In the genomic region with DNA sequence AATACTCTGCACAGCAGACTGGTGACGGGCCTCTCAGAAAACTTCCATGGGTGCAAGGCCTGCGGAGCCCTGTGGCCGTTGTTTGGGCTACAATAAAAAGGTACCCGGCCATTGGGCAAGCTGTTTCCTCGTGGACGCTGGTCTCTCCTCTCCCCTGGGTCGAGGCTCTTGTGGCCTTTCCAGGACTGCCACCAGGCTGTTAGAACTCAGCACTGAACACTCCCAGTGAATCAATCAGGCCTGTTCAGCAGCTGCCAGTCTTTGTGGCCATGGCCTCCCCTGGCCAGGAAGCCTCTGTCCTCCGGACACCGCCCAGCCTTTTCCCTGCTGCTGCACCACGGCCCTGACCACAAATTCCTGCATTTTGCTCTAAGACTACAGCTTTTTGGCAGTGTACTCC, we compare ENCODE assay signal across 20 cellular contexts. TPM values are rescaled to one million over a fixed set of nuclear protein-coding genes. Genes with fewer than 3 reads are reported as not detected.
DNase-seq lines count a peak whose midpoint lies in the region; ATAC-seq and TF ChIP-seq lines count a peak whose summit lies in the region.
"Had no signal": no experiment of that assay in that cellular context is flagged by ENCODE, and none has a peak within 500 bp of the region (broad histone marks: within the 10 kb centered on the region; RNA-seq: fewer than 3 reads in every experiment).

No MANE protein-coding gene starts in this region.

- TF ChIP-seq EP300 in sigmoid colon (IDR thresholded peaks at IDR 0.05) = no peak

- H3K9me3 ChIP-seq in RWPE2 (ENCODE audit: severe bottlenecking) = no peaks in the 10 kb centered on the region
- H3K9me3 ChIP-seq in left lung = peaks cover 0 to 2% of the 10 kb centered on the region in 2 donors
- no peaks in the 10 kb centered on the region for H3K9me3 ChIP-seq in sigmoid colon
- no peaks in the 10 kb centered on the region for H3K9me3 ChIP-seq in A673 (ENCODE audit: low read depth, low read length, poor library complexity, severe bottlenecking)
- H3K9me3 ChIP-seq in MG63 = no peaks in the 10 kb centered on the region

- H3K27ac ChIP-seq in RWPE2 (ENCODE audit: poor library complexity, severe bottlenecking) = no peak overlapping the region
- peak overlapping the region; percentile 53 for H3K27ac ChIP-seq in caudate nucleus (ENCODE audit: low read depth, low read length)
- no peak overlapping the region for H3K27ac ChIP-seq in left lung
- H3K27ac ChIP-seq in sigmoid colon = no peak overlapping the region
- no peak overlapping the region for H3K27ac ChIP-seq in A673 (ENCODE audit: low read depth, low read length, poor library complexity, severe bottlenecking)
- H3K27ac ChIP-seq: RWPE1 had no signal

- BruUV-seq in A673 (replicated peaks; lab: Mats Ljungman, UMichigan) = no TSS peak

- DNase-seq in RWPE2 (ENCODE audit: low spot score) (peak; percentile 34), caudate nucleus (lab: John Stamatoyannopoulos, UW) (peak in 8 of 61 donors; percentile 25 to 50 (median 35)), left lung (peak; percentile 25 to 46), sigmoid colon (peak; percentile 43), NCI-H2029 (lab: John Stamatoyannopoulos, UW) (no peak), A673 (ENCODE audit: low spot score) (no peak), MG63 (no peak), NCI-H2171 (lab: John Stamatoyannopoulos, UW) (no peak)
- DNase-seq: CD8-positive, alpha-beta memory T cell; KBM-7; NCI-H1105 treated with DMSO at 0.1 percent for 48 hours; NCI-H1694 treated with DMSO at 0.1 percent for 48 hours; NCI-H2107; NCI-H2227 treated with DMSO at 0.1 percent for 48 hours; NCI-H510A treated with DMSO at 0.1 percent for 48 hours; NCI-H774; OCI-M1 had no signal

- TF ChIP-seq CTCF in RWPE2 (IDR thresholded peaks at IDR 0.05; ENCODE audit: poor library complexity, severe bottlenecking) = no peak
- no peak for TF ChIP-seq CTCF in left lung (IDR thresholded peaks at IDR 0.05)
- no peak for TF ChIP-seq CTCF in sigmoid colon (IDR thresholded peaks at IDR 0.05)
- no peak for TF ChIP-seq CTCF in A673 (conservative IDR thresholded peaks at IDR 0.05; ENCODE audit: low read depth, low read length)

- WGBS in sigmoid colon, 2 donors = 66 to 76% methylated on average over 10 of the region's 10 CpGs

- POLR2A ChIA-PET in A673 (lab: Charles Lee; ENCODE audit: low non-redundant PET) = no interaction called here

- no peaks in the 10 kb centered on the region for H3K27me3 ChIP-seq in RWPE2 (ENCODE audit: insufficient read depth, poor library complexity, severe bottlenecking)
- H3K27me3 ChIP-seq in left lung = peaks cover 0 to 37% of the 10 kb centered on the region in 2 donors
- peaks cover 0 to 35% (median 0%) of the 10 kb centered on the region in 3 donors for H3K27me3 ChIP-seq in sigmoid colon
- H3K27me3 ChIP-seq in A673 (replicated peaks; ENCODE audit: insufficient read depth, low read depth, low read length, poor library complexity) = no peaks in the 10 kb centered on the region
- H3K27me3 ChIP-seq in MG63 = no peaks in the 10 kb centered on the region

- H3K36me3 ChIP-seq in RWPE2 (ENCODE audit: low read depth) (no peaks in the 10 kb centered on the region), left lung (no peaks in the 10 kb centered on the region), sigmoid colon (no peaks in the 10 kb centered on the region), A673 (ENCODE audit: insufficient read depth, low read length, poor library complexity, severe bottlenecking) (no peaks in the 10 kb centered on the region), MG63 (no peaks in the 10 kb centered on the region)

- ATAC-seq in RWPE2 (ENCODE audit: low read depth) = no peak
- ATAC-seq in left lung = no peak
- ATAC-seq: HepG2 had no signal

- H3K4me1 ChIP-seq in RWPE2 (ENCODE audit: insufficient read depth, poor library complexity, severe bottlenecking) (no peaks in the 10 kb centered on the region), left lung (no peaks in the 10 kb centered on the region), sigmoid colon (no peaks in the 10 kb centered on the region), A673 (ENCODE audit: insufficient read depth, low read length, poor library complexity, severe bottlenecking) (no peaks in the 10 kb centered on the region)

- CTCF ChIA-PET in A673 (lab: Charles Lee) = no interaction called here

- H3K4me3 ChIP-seq in RWPE2 (ENCODE audit: severe bottlenecking) (no peak overlapping the region), left lung (no peak overlapping the region), sigmoid colon (no peak overlapping the region), A673 (ENCODE audit: low read depth, low read length, poor library complexity, severe bottlenecking) (no peak overlapping the region), MG63 (no peak overlapping the region)

- intact Hi-C loops in left lung (cut with DNase I) (no loop called here), sigmoid colon (cut with DNase I) (no loop called here), A673 (cut with micrococcal nuclease; ENCODE audit: unreplicated experiment) (no loop called here)

- TF ChIP-seq POLR2A in sigmoid colon (IDR thresholded peaks at IDR 0.05) = no peak

RNA-seq across cellular contexts. Expression of a gene that starts 33.0 kb away (rescaled TPM):
- total RNA-seq in left lung = not detected
- total RNA-seq in sigmoid colon = not detected
- polyA plus RNA-seq in sigmoid colon = not detected
- total RNA-seq in A673 (2021) = not detected in 2 replicates
- not detected in 2 replicates for total RNA-seq in MG63 (2014; rRNA removed; shearing (Covaris generic); ENCODE audit: low replicate concordance)
- total RNA-seq: CD8-positive, alpha-beta memory T cell; H4; HepG2 had no signal
- polyA plus RNA-seq: CD8-positive, alpha-beta memory T cell; HepG2 had no signal

Comparison
In these comparisons a context has a peak if more than half of its experiments do, and no peak if none do; other contexts are left out.
1. DNase-seq: peak in RWPE2 (single experiment), left lung (2 of 2) and sigmoid colon (single experiment); none in NCI-H2029 (single experiment), A673 (single experiment), MG63 (single experiment) and NCI-H2171 (single experiment).